In genomic region chr1:115113781-115114180, GRCh38 we compare ENCODE assay signal across 1 cellular context.
TF ChIP-seq lines count a peak whose summit lies in the region.

No MANE protein-coding gene starts in this region.

TF ChIP-seq in K562, 482 proteins besides CTCF, POLR2A, EP300 and RAD21:
- 0 out of 2 replicates have a peak, but pooled peaks have one; percentile 19 for TF ChIP-seq EGR1 (conservative IDR thresholded peaks at IDR 0.05)
- no peak for TF ChIP-seq TAF9B (IDR thresholded peaks at IDR 0.05; ENCODE audit: partially characterized antibody)
- TF ChIP-seq RBM34 (IDR thresholded peaks at IDR 0.05; ENCODE audit: borderline replicate concordance, insufficient read depth, low read length) = no peak
